ENCODE assay signal across 8 cellular contexts in genomic region chr5:139844472-139845145, GRCh38. TPM values are rescaled to one million over a fixed set of nuclear protein-coding genes. Genes with fewer than 3 reads are reported as not detected.
DNase-seq lines count a peak whose midpoint lies in the region; ATAC-seq and TF ChIP-seq lines count a peak whose summit lies in the region.

No MANE protein-coding gene starts in this region.

- no peaks in the 10 kb centered on the region for H3K9me2 ChIP-seq in PC-3 (replicated peaks; ENCODE audit: low read length)

- peak; percentile 40 for ATAC-seq in HG03460 (IDR thresholded peaks at IDR 0.05; ENCODE audit: unreplicated experiment)
- ATAC-seq in PC-3 = peak; percentile 92
- ATAC-seq in activated T-cell treated with anti-CD3 and anti-CD28 coated beads, Interleukin-2, amount 50 U/mL, for 4 hours = peak in 1 of 2 donors; percentile 19
- no peak for ATAC-seq in HG03469 (IDR thresholded peaks at IDR 0.05; ENCODE audit: unreplicated experiment)

- peak; percentile 90 for TF ChIP-seq CTCF in PC-3 (conservative IDR thresholded peaks at IDR 0.05; ENCODE audit: low read depth, low read length)
- peak; percentile 89 for TF ChIP-seq CTCF in fibroblast of mammary gland (conservative IDR thresholded peaks at IDR 0.05; ENCODE audit: control insufficient read depth, insufficient read depth, low read depth, low read length)

- no peak overlapping the region for H3K4ac ChIP-seq in neuronal stem cell (ENCODE audit: low read length)

- H3K9ac ChIP-seq in PC-3 (ENCODE audit: low read length) (no peak overlapping the region), neuronal stem cell (ENCODE audit: low read depth, low read length, poor library complexity) (no peak overlapping the region)

- DNase-seq in GM03348 (ENCODE audit: low spot score) (peak; percentile 86), PC-3 (peak; percentile 74), fibroblast of mammary gland (ENCODE audit: low read depth) (peak; percentile 67), neuronal stem cell (ENCODE audit: low spot score) (peak; percentile 72), substantia nigra (lab: John Stamatoyannopoulos, UW) (peak in 46 of 49 donors; percentile 16 to 87 (median 67))
- DNase-seq in activated T-cell treated with anti-CD3 and anti-CD28 coated beads, Interleukin-2, amount 50 U/mL, for 4 hours = peak; percentile 67

- H4K20me1 ChIP-seq in PC-3 (ENCODE audit: low read length) = no peaks in the 10 kb centered on the region

- CTCF ChIA-PET in PC-3 (lab: Charles Lee) = interaction anchor here (0.6 kb wide), 1 partner anchor 38 kb away, joined by 3 read pairs; no protein-coding TSS in a partner anchor

- H3K23ac ChIP-seq in neuronal stem cell (ENCODE audit: low read depth, low read length, poor library complexity) = no peak overlapping the region

- no peak overlapping the region for H3K14ac ChIP-seq in neuronal stem cell (ENCODE audit: low read length)

- no peaks in the 10 kb centered on the region for H3K79me2 ChIP-seq in PC-3 (ENCODE audit: low read length)

- H3K9me3 ChIP-seq in PC-3 (ENCODE audit: low read length) (no peaks in the 10 kb centered on the region), neuronal stem cell (replicated peaks in 1 of 2; ENCODE audit: control insufficient read depth in 2 of 2, insufficient read depth in 1 of 2, low read depth in 1 of 2, low read length in 2 of 2) (no peaks in the 10 kb centered on the region)

- no peaks in the 10 kb centered on the region for H3F3A ChIP-seq in PC-3 (ENCODE audit: low read length, unreplicated experiment)

- H4K8ac ChIP-seq in neuronal stem cell (ENCODE audit: low read depth, low read length) = no peak overlapping the region

- H2AK5ac ChIP-seq in neuronal stem cell (ENCODE audit: low read depth, low read length) = no peak overlapping the region

- no peak overlapping the region for H2AFZ ChIP-seq in PC-3 (ENCODE audit: low read length)
- H2AFZ ChIP-seq in neuronal stem cell (ENCODE audit: low read length) = no peak overlapping the region

- peaks cover 27% of the 10 kb centered on the region for H3K27me3 Mint-ChIP-seq in activated T-cell treated with anti-CD3 and anti-CD28 coated beads, Interleukin-2, amount 50 U/mL, for 4 hours (ENCODE audit: low read depth)

- no peak overlapping the region for H3K18ac ChIP-seq in neuronal stem cell (ENCODE audit: low read length)

- H3K4me2 ChIP-seq in PC-3 (ENCODE audit: low read length) = no peak overlapping the region
- no peak overlapping the region for H3K4me2 ChIP-seq in neuronal stem cell (ENCODE audit: insufficient read depth, low read length, poor library complexity, severe bottlenecking)

- H3K4me1 ChIP-seq in PC-3 (ENCODE audit: insufficient read depth, low read length) = no peaks in the 10 kb centered on the region
- no peaks in the 10 kb centered on the region for H3K4me1 ChIP-seq in neuronal stem cell (ENCODE audit: control insufficient read depth in 2 of 2, insufficient read depth in 1 of 2, low read depth in 1 of 2, low read length in 2 of 2)

- BruUV-seq in PC-3 (replicated peaks; lab: Mats Ljungman, UMichigan) = no TSS peak

- no peaks in the 10 kb centered on the region for H3K9me3 Mint-ChIP-seq in activated T-cell treated with anti-CD3 and anti-CD28 coated beads, Interleukin-2, amount 50 U/mL, for 4 hours

- H3K36me3 ChIP-seq in PC-3 (ENCODE audit: low read depth, low read length) = no peaks in the 10 kb centered on the region
- H3K36me3 ChIP-seq in neuronal stem cell (replicated peaks in 1 of 2; ENCODE audit: control insufficient read depth in 2 of 2, insufficient read depth in 2 of 2, low read length in 2 of 2) = no peaks in the 10 kb centered on the region

- H4K91ac ChIP-seq in neuronal stem cell (ENCODE audit: low read depth, low read length, poor library complexity) = no peak overlapping the region

- intact Hi-C loops in PC-3 (cut with micrococcal nuclease) = loop anchor here (1.0 to 2.0 kb wide), 2 partner anchors 57 to 124 kb away; no protein-coding TSS in a partner anchor

- no peaks in the 10 kb centered on the region for H3K36me3 Mint-ChIP-seq in activated T-cell treated with anti-CD3 and anti-CD28 coated beads, Interleukin-2, amount 50 U/mL, for 4 hours (ENCODE audit: insufficient read depth)

- no peak overlapping the region for H2BK12ac ChIP-seq in neuronal stem cell (ENCODE audit: low read length)

- H2BK5ac ChIP-seq in neuronal stem cell (ENCODE audit: low read length) = no peak overlapping the region

- H3K4me1 Mint-ChIP-seq in activated T-cell treated with anti-CD3 and anti-CD28 coated beads, Interleukin-2, amount 50 U/mL, for 4 hours (ENCODE audit: low read depth) = peaks cover 12% of the 10 kb centered on the region

- no peak overlapping the region for H3K4me3 Mint-ChIP-seq in activated T-cell treated with anti-CD3 and anti-CD28 coated beads, Interleukin-2, amount 50 U/mL, for 4 hours

- H3K27ac ChIP-seq in PC-3 (ENCODE audit: low read length) = no peak overlapping the region
- no peak overlapping the region for H3K27ac ChIP-seq in neuronal stem cell (replicated peaks; ENCODE audit: low read length)
- no peak overlapping the region for H3K27ac ChIP-seq in substantia nigra (ENCODE audit: low read depth, low read length, poor library complexity, severe bottlenecking)

- no peaks in the 10 kb centered on the region for H3K79me1 ChIP-seq in neuronal stem cell (ENCODE audit: low read depth, low read length)

- POLR2A ChIA-PET in PC-3 (lab: Charles Lee; ENCODE audit: unreplicated experiment) = no interaction called here

- no peak overlapping the region for H2BK15ac ChIP-seq in neuronal stem cell (ENCODE audit: low read length)

- H3K27me3 ChIP-seq in PC-3 (ENCODE audit: low read length) = no peaks in the 10 kb centered on the region
- H3K27me3 ChIP-seq in neuronal stem cell (ENCODE audit: control insufficient read depth in 3 of 3, insufficient read depth in 3 of 3, low read depth in 1 of 3, low read length in 3 of 3) = peaks cover 5 to 79% (median 50%) of the 10 kb centered on the region in 3 experiments

- no peak overlapping the region for H2BK120ac ChIP-seq in neuronal stem cell (ENCODE audit: low read depth, low read length)

- WGBS in neuronal stem cell (ENCODE audit: extremely low coverage in 2 of 2, insufficient read length in 2 of 2, insufficient replicate concordance in 1 of 2), 2 donors = no CpG with 5 or more reads among the region's 18 CpGs

- no peak overlapping the region for H3K4me3 ChIP-seq in PC-3 (ENCODE audit: low read length)
- no peak overlapping the region for H3K4me3 ChIP-seq in fibroblast of mammary gland (ENCODE audit: control insufficient read depth, low read depth, low read length)
- no peak overlapping the region for H3K4me3 ChIP-seq in neuronal stem cell (ENCODE audit: low read length in 2 of 2)

RNA-seq across cellular contexts. Expression of gene PSD2, which starts 49.0 kb away (rescaled TPM):
- total RNA-seq in PC-3 (2014; rRNA removed) = not detected in 2 replicates
- not detected for total RNA-seq in activated T-cell treated with anti-CD3 and anti-CD28 coated beads, Interleukin-2, amount 50 U/mL, for 4 hours
- polyA plus RNA-seq in neuronal stem cell (2013, experiment 1 of 2) = 0.92 TPM
- polyA plus RNA-seq in neuronal stem cell (2013, experiment 2 of 2) = 0.93 TPM
